Comparison of ENCODE assay signal across 14 cellular contexts in genomic region chr9:88994820-88995180, GRCh38. TPM values are rescaled to one million over a fixed set of nuclear protein-coding genes. Genes with fewer than 3 reads are reported as not detected.
A peak's percentile ranks its signal among the peaks of the same experiment; 100 is the strongest.
DNase-seq lines count a peak whose midpoint lies in the region; ATAC-seq and TF ChIP-seq lines count a peak whose summit lies in the region.
"Had no signal": no experiment of that assay in that cellular context is flagged by ENCODE, and none has a peak within 500 bp of the region (broad histone marks: within the 10 kb centered on the region; RNA-seq: fewer than 3 reads in every experiment).

No MANE protein-coding gene starts in this region.

- H3K79me2 ChIP-seq in mesendoderm (ENCODE audit: control insufficient read depth, insufficient read depth, low read length) (peaks cover 12% of the 10 kb centered on the region), GM23338 (replicated peaks; ENCODE audit: insufficient read depth) (peaks cover 17% of the 10 kb centered on the region)

- peaks cover 5% of the 10 kb centered on the region for H3K79me1 ChIP-seq in mesendoderm (ENCODE audit: low read length)

- no peak overlapping the region for H2BK15ac ChIP-seq in mesendoderm (replicated peaks; ENCODE audit: low read depth)

- H3K36me3 ChIP-seq in heart right ventricle: peaks cover 0 to 20% (median 0%) of the 10 kb centered on the region in 9 donors
- H3K36me3 ChIP-seq in mesendoderm (ENCODE audit: control insufficient read depth, insufficient read depth, low read length): peaks cover 4% of the 10 kb centered on the region
- H3K36me3 ChIP-seq in uterus: no peaks in the 10 kb centered on the region
- no peaks in the 10 kb centered on the region; the same call in none of the 2 replicates for H3K36me3 ChIP-seq in GM23338 (ENCODE audit: insufficient read depth)

- no peaks in the 10 kb centered on the region for H3K36me3 Mint-ChIP-seq in GM23338 (ENCODE audit: low read depth)

- no peak overlapping the region for H2AFZ ChIP-seq in GM23338

- no peak overlapping the region for H3K4me3 Mint-ChIP-seq in GM23338
- H3K4me3 Mint-ChIP-seq: stimulated activated naive CD8-positive, alpha-beta T cell treated with anti-CD3 and anti-CD28 coated beads, Interleukin-15, Interleukin-2, amounts not matched to agents 100 ng/mL and 50 ng/mL, for 24 hours had no signal

- H3K4me3 ChIP-seq in heart right ventricle (peak overlapping the region in 9 of 10 donors; percentile 14 to 92 (median 77)), mesendoderm (ENCODE audit: low read length) (no peak overlapping the region), uterus (no peak overlapping the region), GM23338 (no peak overlapping the region)

- ATAC-seq in heart right ventricle (no peak), Right ventricle myocardium superior (ENCODE audit: poor library complexity) (no peak), GM23338 (no peak)

- no peak overlapping the region for H4K8ac ChIP-seq in mesendoderm (ENCODE audit: low read depth, low read length)

- peaks cover 18% of the 10 kb centered on the region for H3K4me1 Mint-ChIP-seq in GM23338

- no peak overlapping the region for H3K56ac ChIP-seq in mesendoderm (ENCODE audit: low read length)

- H3K4me2 ChIP-seq in mesendoderm (ENCODE audit: low read length) (no peak overlapping the region), GM23338 (no peak overlapping the region)

- peaks cover 7% of the 10 kb centered on the region for H3K27me3 Mint-ChIP-seq in GM23338 (ENCODE audit: insufficient read depth, low read depth, poor library complexity)

- H3F3A ChIP-seq in GM23338 (replicated peaks; ENCODE audit: low read depth): 0 out of 2 replicates have a peak, but pooled peaks cover 4% of the 10 kb centered on the region

- peaks cover 4% of the 10 kb centered on the region; the same call in 1 of the 2 replicates for H4K20me1 ChIP-seq in GM23338 (replicated peaks; ENCODE audit: insufficient read depth)

- TF ChIP-seq CTCF in heart right ventricle (IDR thresholded peaks at IDR 0.05) (no peak), uterus (IDR thresholded peaks at IDR 0.05) (no peak), GM23338 (conservative IDR thresholded peaks at IDR 0.05; ENCODE audit: low read depth in 2 of 2) (no peak)

- H2AK5ac ChIP-seq in mesendoderm (ENCODE audit: low read length): no peak overlapping the region

- intact Hi-C loops in heart right ventricle (cut with DNase I) (loop anchor here in 9 of 10 donors (2.0 to 10.0 kb wide), 13 partner anchors 42 to 398 kb away; no protein-coding TSS in a partner anchor), Right ventricle myocardium superior (cut with DNase I) (loop anchor here (5.0 kb wide), 2 partner anchors 47 to 212 kb away; no protein-coding TSS in a partner anchor), uterus (cut with DNase I; ENCODE audit: low total_unique reads) (loop anchor here (5.0 kb wide), 1 partner anchor 247 kb away; no protein-coding TSS in a partner anchor)

- H3K9me3 ChIP-seq in heart right ventricle (no peaks in the 10 kb centered on the region), uterus (no peaks in the 10 kb centered on the region)

- DNase-seq in heart right ventricle: no peak
- DNase-seq in Right ventricle myocardium superior: no peak
- peak; percentile 20 for DNase-seq in dermis blood vessel endothelial cell
- DNase-seq in mesendoderm: no peak
- no peak for DNase-seq in uterus
- DNase-seq in GM23338 (ENCODE audit: low spot score): no peak
- no peak for DNase-seq in stimulated activated CD4-positive, alpha-beta T cell treated with anti-CD3 and anti-CD28 coated beads, Interleukin-15, amount 100 ng/mL, for 24 hours
- DNase-seq in caudate nucleus (lab: John Stamatoyannopoulos, UW): no peak
- DNase-seq: activated T-cell treated with anti-CD3 and anti-CD28 coated beads, Interleukin-2, amount 50 U/mL, for 1 hour; glutamatergic neuron; kidney glomerular epithelial cell; NCI-H1930; NCI-H82 had no signal

- WGBS in heart right ventricle, 2 donors: 46 to 51% methylated on average over 3 of the region's 3 CpGs
- WGBS in mesendoderm (ENCODE audit: extremely low coverage, insufficient coverage, low lambda C conversion rate): no CpG with 5 or more reads among the region's 3 CpGs

- no peak for TF ChIP-seq POLR2A in uterus (IDR thresholded peaks at IDR 0.05)

- H3K9me2 ChIP-seq in GM23338 (ENCODE audit: insufficient read depth): no peaks in the 10 kb centered on the region

- peak overlapping the region in 2 of 10 donors; percentile 16 to 83 for H3K27ac ChIP-seq in heart right ventricle
- no peak overlapping the region for H3K27ac ChIP-seq in mesendoderm (ENCODE audit: low read depth, low read length)
- peak overlapping the region; percentile 16 to 79 for H3K27ac ChIP-seq in uterus
- H3K27ac ChIP-seq in GM23338 (ENCODE audit: low read depth): no peak overlapping the region
- no peak overlapping the region for H3K27ac ChIP-seq in caudate nucleus (ENCODE audit: low read depth, low read length)

- peaks cover 0 to 32% (median 4%) of the 10 kb centered on the region in 7 donors for H3K27me3 ChIP-seq in heart right ventricle
- H3K27me3 ChIP-seq in mesendoderm (ENCODE audit: insufficient read depth, low read length, poor library complexity): no peaks in the 10 kb centered on the region
- H3K27me3 ChIP-seq in uterus: no peaks in the 10 kb centered on the region
- H3K27me3 ChIP-seq in GM23338 (ENCODE audit: insufficient read depth): peaks cover 11% of the 10 kb centered on the region

- no peak overlapping the region for H2BK120ac ChIP-seq in mesendoderm (ENCODE audit: low read depth, low read length)

- H3K9ac ChIP-seq in mesendoderm (ENCODE audit: low read length): peak overlapping the region; percentile 25

- no peak overlapping the region for H3K4ac ChIP-seq in mesendoderm (ENCODE audit: low read depth, low read length)

- no peaks in the 10 kb centered on the region for H3K9me3 Mint-ChIP-seq in GM23338
- H3K9me3 Mint-ChIP-seq: stimulated activated naive CD8-positive, alpha-beta T cell treated with anti-CD3 and anti-CD28 coated beads, Interleukin-15, Interleukin-2, amounts not matched to agents 100 ng/mL and 50 ng/mL, for 24 hours had no signal

- H3K18ac ChIP-seq in mesendoderm (ENCODE audit: low read length): no peak overlapping the region

- H4K5ac ChIP-seq in mesendoderm (ENCODE audit: low read length): no peak overlapping the region

- H3K23ac ChIP-seq in mesendoderm (ENCODE audit: low read length): no peak overlapping the region

- H3K4me1 ChIP-seq in heart right ventricle (peaks cover 12 to 72% (median 59%) of the 10 kb centered on the region in 9 donors), mesendoderm (ENCODE audit: control insufficient read depth, low read depth, low read length) (peaks cover 3% of the 10 kb centered on the region), uterus (peaks cover 0 to 13% of the 10 kb centered on the region in 2 donors), GM23338 (ENCODE audit: insufficient read depth) (peaks cover 17% of the 10 kb centered on the region)

- H3K27ac Mint-ChIP-seq in GM23338: no peak overlapping the region
- H3K27ac Mint-ChIP-seq: stimulated activated naive CD8-positive, alpha-beta T cell treated with anti-CD3 and anti-CD28 coated beads, Interleukin-15, Interleukin-2, amounts not matched to agents 100 ng/mL and 50 ng/mL, for 24 hours had no signal

- H2BK5ac ChIP-seq in mesendoderm (ENCODE audit: low read length): no peak overlapping the region

TF ChIP-seq in GM23338, 12 proteins besides CTCF, POLR2A, EP300 and RAD21 (continues in another document):
- TF ChIP-seq, protein P1, sequence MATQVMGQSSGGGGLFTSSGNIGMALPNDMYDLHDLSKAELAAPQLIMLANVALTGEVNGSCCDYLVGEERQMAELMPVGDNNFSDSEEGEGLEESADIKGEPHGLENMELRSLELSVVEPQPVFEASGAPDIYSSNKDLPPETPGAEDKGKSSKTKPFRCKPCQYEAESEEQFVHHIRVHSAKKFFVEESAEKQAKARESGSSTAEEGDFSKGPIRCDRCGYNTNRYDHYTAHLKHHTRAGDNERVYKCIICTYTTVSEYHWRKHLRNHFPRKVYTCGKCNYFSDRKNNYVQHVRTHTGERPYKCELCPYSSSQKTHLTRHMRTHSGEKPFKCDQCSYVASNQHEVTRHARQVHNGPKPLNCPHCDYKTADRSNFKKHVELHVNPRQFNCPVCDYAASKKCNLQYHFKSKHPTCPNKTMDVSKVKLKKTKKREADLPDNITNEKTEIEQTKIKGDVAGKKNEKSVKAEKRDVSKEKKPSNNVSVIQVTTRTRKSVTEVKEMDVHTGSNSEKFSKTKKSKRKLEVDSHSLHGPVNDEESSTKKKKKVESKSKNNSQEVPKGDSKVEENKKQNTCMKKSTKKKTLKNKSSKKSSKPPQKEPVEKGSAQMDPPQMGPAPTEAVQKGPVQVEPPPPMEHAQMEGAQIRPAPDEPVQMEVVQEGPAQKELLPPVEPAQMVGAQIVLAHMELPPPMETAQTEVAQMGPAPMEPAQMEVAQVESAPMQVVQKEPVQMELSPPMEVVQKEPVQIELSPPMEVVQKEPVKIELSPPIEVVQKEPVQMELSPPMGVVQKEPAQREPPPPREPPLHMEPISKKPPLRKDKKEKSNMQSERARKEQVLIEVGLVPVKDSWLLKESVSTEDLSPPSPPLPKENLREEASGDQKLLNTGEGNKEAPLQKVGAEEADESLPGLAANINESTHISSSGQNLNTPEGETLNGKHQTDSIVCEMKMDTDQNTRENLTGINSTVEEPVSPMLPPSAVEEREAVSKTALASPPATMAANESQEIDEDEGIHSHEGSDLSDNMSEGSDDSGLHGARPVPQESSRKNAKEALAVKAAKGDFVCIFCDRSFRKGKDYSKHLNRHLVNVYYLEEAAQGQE (IDR thresholded peaks at IDR 0.05; ENCODE audit: unreplicated experiment): no peak
- no peak for TF ChIP-seq EZH2 (IDR thresholded peaks at IDR 0.05; ENCODE audit: low read depth, unreplicated experiment)
- no peak for TF ChIP-seq ETS1 (IDR thresholded peaks at IDR 0.05)
- no peak for TF ChIP-seq JUNB (IDR thresholded peaks at IDR 0.05; ENCODE audit: unreplicated experiment)
- no peak for TF ChIP-seq ZNF331 (CRISPR knock-in tag; IDR thresholded peaks at IDR 0.05; ENCODE audit: low read depth)

RNA-seq across cellular contexts. Expression of gene S1PR3, which starts 3.5 kb away (rescaled TPM):
- total RNA-seq in heart right ventricle (10 to 100 TPM in 7 of 10 donors, 1 to 10 TPM in 3; 3.6 to 61.6 (median 13.1) TPM), Right ventricle myocardium superior (28.2 TPM), dermis blood vessel endothelial cell (1.0 and 3.6 TPM in 2 replicates), uterus (10 to 100 TPM in 3 of 4 donors, 1 to 10 TPM in 1; 6.4 to 57.3 (median 26.3) TPM)
- polyA plus RNA-seq in heart right ventricle (10 to 100 TPM; 12.7 to 13.9 TPM), GM23338 (2016; fragmentation: Nextera tagmentation; extraction: Ambion mirVana) (1.7 and 2.1 TPM in 2 replicates)
- polyA plus RNA-seq in mesendoderm (2013, experiment 1 of 2): 7.0 TPM
- 7.0 TPM for polyA plus RNA-seq in mesendoderm (2013, experiment 2 of 2)
- 7.6 and 9.3 TPM in 2 replicates for total RNA-seq in GM23338 (2014; rRNA removed; shearing (Covaris generic))

Comparison
In these comparisons a context has a peak if more than half of its experiments do, and no peak if none do; other contexts are left out.
1. H3K27ac ChIP-seq: peak in uterus (2 of 2); none in mesendoderm (single experiment), GM23338 (single experiment) and caudate nucleus (single experiment).
2. H3K4me3 ChIP-seq: peak in heart right ventricle (9 of 10); none in mesendoderm (single experiment), uterus (0 of 2) and GM23338 (single experiment).